Comparison of ENCODE assay signal across 15 cellular contexts in the genomic region with DNA sequence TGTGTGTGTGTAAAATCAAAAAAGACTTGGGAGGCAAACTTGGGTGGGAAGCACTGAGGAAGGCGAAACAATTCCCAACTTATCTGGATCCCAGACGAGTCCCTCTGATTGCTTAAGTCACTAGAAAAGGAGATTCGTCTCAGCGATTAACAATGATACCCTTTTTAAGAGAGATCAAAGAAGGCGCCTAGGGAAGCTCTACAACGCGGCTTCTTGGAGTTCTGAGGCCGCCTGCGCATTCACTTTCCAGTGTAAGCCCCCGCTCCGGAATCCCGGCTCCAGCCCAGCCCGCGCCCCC. TPM values are rescaled to one million over a fixed set of nuclear protein-coding genes. Genes with fewer than 3 reads are reported as not detected.
DNase-seq lines count a peak whose midpoint lies in the region; ATAC-seq and TF ChIP-seq lines count a peak whose summit lies in the region.
"Had no signal": no experiment of that assay in that cellular context is flagged by ENCODE, and none has a peak within 500 bp of the region (broad histone marks: within the 10 kb centered on the region; RNA-seq: fewer than 3 reads in every experiment).

No MANE protein-coding gene starts in this region.

- no peaks in the 10 kb centered on the region for H3K9me3 ChIP-seq in RWPE2 (ENCODE audit: severe bottlenecking)
- H3K9me3 ChIP-seq in right cardiac atrium (ENCODE audit: control insufficient read depth, low read length): no peaks in the 10 kb centered on the region
- H3K9me3 ChIP-seq: Caco-2 had no signal

- H3K4me3 ChIP-seq in GM23338 (peak overlapping the region; percentile 76), RWPE2 (ENCODE audit: severe bottlenecking) (peak overlapping the region; percentile 34), right cardiac atrium (ENCODE audit: low read length) (peak overlapping the region; percentile 55)

- peaks cover 27% of the 10 kb centered on the region for H4K20me1 ChIP-seq in GM23338 (replicated peaks; ENCODE audit: insufficient read depth)

- intact Hi-C loops in right cardiac atrium (cut with DNase I): loop anchor here in 1 of 4 donors (10.0 kb wide), 1 partner anchor 348 kb away; no protein-coding TSS in a partner anchor

- ATAC-seq in GM23338 (no peak; the same call in 2 of the 3 replicates), RWPE2 (ENCODE audit: low read depth) (no peak), right cardiac atrium (no peak)

- H3K27me3 ChIP-seq in GM23338 (ENCODE audit: insufficient read depth) (peaks cover 100% of the 10 kb centered on the region), RWPE2 (ENCODE audit: insufficient read depth, poor library complexity, severe bottlenecking) (peaks cover 77% of the 10 kb centered on the region), right cardiac atrium (ENCODE audit: control insufficient read depth, insufficient read depth) (no peaks in the 10 kb centered on the region)

- no peaks in the 10 kb centered on the region for H3K36me3 Mint-ChIP-seq in GM23338 (ENCODE audit: low read depth)

- H3K4me3 Mint-ChIP-seq in GM23338: peak overlapping the region; percentile 76
- H3K4me3 Mint-ChIP-seq: activated naive CD8-positive, alpha-beta T cell had no signal

- H3F3A ChIP-seq in GM23338 (replicated peaks; ENCODE audit: low read depth): no peaks in the 10 kb centered on the region; the same call in 1 of the 2 replicates

- H3K27ac ChIP-seq in GM23338 (ENCODE audit: low read depth) (no peak overlapping the region), RWPE2 (ENCODE audit: poor library complexity, severe bottlenecking) (no peak overlapping the region), right cardiac atrium (ENCODE audit: low read length) (peak overlapping the region; percentile 76)

- no peaks in the 10 kb centered on the region for H3K36me3 ChIP-seq in GM23338 (ENCODE audit: insufficient read depth)
- no peaks in the 10 kb centered on the region for H3K36me3 ChIP-seq in RWPE2 (ENCODE audit: low read depth)

- no peak overlapping the region for H3K27ac Mint-ChIP-seq in GM23338
- H3K27ac Mint-ChIP-seq: activated naive CD8-positive, alpha-beta T cell had no signal

- no peaks in the 10 kb centered on the region for H3K9me2 ChIP-seq in GM23338 (ENCODE audit: insufficient read depth)

- DNase-seq in GM23338 (ENCODE audit: low spot score) (peak; percentile 74), RWPE2 (ENCODE audit: low spot score) (no peak), right cardiac atrium (no peak), retina (peak; percentile 68), ecto neural progenitor cell (ENCODE audit: low spot score) (no peak), NCI-H1105 treated with DMSO at 0.1 percent for 48 hours (lab: John Stamatoyannopoulos, UW) (no peak), C1 segment of cervical spinal cord (lab: John Stamatoyannopoulos, UW) (no peak), NCI-H2029 (lab: John Stamatoyannopoulos, UW) (no peak)
- DNase-seq: activated CD8-positive, alpha-beta memory T cell treated with anti-CD3 and anti-CD28 coated beads for 24 hours; Caco-2; KBM-7; occipital lobe; stimulated activated CD4-positive, alpha-beta T cell treated with anti-CD3 and anti-CD28 coated beads, Interleukin-4, amount 100 ng/mL, for 1 hour; stimulated activated naive CD8-positive, alpha-beta T cell treated with anti-CD3 and anti-CD28 coated beads, Interleukin-15, amount 100 ng/mL, for 72 hours had no signal

- H3K4me2 ChIP-seq in GM23338: peak overlapping the region; percentile 93

- peaks cover 27% of the 10 kb centered on the region for H3K4me1 Mint-ChIP-seq in GM23338

- H3K4me1 ChIP-seq in GM23338 (ENCODE audit: insufficient read depth): peaks cover 17% of the 10 kb centered on the region
- H3K4me1 ChIP-seq in RWPE2 (ENCODE audit: insufficient read depth, poor library complexity, severe bottlenecking): no peaks in the 10 kb centered on the region
- H3K4me1 ChIP-seq in right cardiac atrium (ENCODE audit: control insufficient read depth, insufficient read depth, low read length): no peaks in the 10 kb centered on the region
- H3K4me1 ChIP-seq: Caco-2 had no signal

- H2AFZ ChIP-seq in GM23338: peak overlapping the region; percentile 99; the same call in 1 of the 2 replicates

- H3K9me3 Mint-ChIP-seq in GM23338: peaks cover 8% of the 10 kb centered on the region; the same call in 2 of the 3 replicates

- peaks cover 87% of the 10 kb centered on the region for H3K27me3 Mint-ChIP-seq in GM23338 (ENCODE audit: insufficient read depth, low read depth, poor library complexity)

- H3K79me2 ChIP-seq in GM23338 (replicated peaks; ENCODE audit: insufficient read depth): no peaks in the 10 kb centered on the region

- TF ChIP-seq CTCF in GM23338 (conservative IDR thresholded peaks at IDR 0.05; ENCODE audit: low read depth in 2 of 2) (no peak), RWPE2 (IDR thresholded peaks at IDR 0.05; ENCODE audit: poor library complexity, severe bottlenecking) (no peak)

- WGBS in right cardiac atrium: 3% methylated on average over 14 of the region's 14 CpGs

TF ChIP-seq in GM23338, 12 proteins besides CTCF, POLR2A, EP300 and RAD21:
- TF ChIP-seq CREB1 (CRISPR knock-in tag; IDR thresholded peaks at IDR 0.05; ENCODE audit: low read depth) (no peak), EZH2 (IDR thresholded peaks at IDR 0.05; ENCODE audit: low read depth, unreplicated experiment) (peak; percentile 20)

RNA-seq across cellular contexts. Expression of gene TBX18, which starts 8.7 kb away (rescaled TPM):
- 0.03 TPM in 1 of 2 replicates, not detected in the other for total RNA-seq in GM23338 (2014; rRNA removed; shearing (Covaris generic))
- polyA plus RNA-seq in GM23338 (2016; fragmentation: Nextera tagmentation; extraction: Ambion mirVana) (not detected in 2 replicates), right cardiac atrium (5.7 TPM)
- total RNA-seq in right cardiac atrium: 10 to 100 TPM in 1 of 4 donors, 1 to 10 TPM in 3; 8.7 to 10.4 (median 9.5) TPM
- total RNA-seq: Caco-2 had no signal

Comparison
In these comparisons a context has a peak if more than half of its experiments do, and no peak if none do; other contexts are left out.
1. DNase-seq: peak in GM23338 (single experiment) and retina (single experiment); none in RWPE2 (single experiment), right cardiac atrium (0 of 3), ecto neural progenitor cell (single experiment), NCI-H1105 treated with DMSO at 0.1 percent for 48 hours (single experiment), C1 segment of cervical spinal cord (0 of 14) and NCI-H2029 (single experiment).
2. Peak in every context shown above with its lines, with median percentiles within 50 percentile points of each other: H3K4me3 ChIP-seq.